Comparison of ENCODE assay signal across 8 cellular contexts in the genomic region with DNA sequence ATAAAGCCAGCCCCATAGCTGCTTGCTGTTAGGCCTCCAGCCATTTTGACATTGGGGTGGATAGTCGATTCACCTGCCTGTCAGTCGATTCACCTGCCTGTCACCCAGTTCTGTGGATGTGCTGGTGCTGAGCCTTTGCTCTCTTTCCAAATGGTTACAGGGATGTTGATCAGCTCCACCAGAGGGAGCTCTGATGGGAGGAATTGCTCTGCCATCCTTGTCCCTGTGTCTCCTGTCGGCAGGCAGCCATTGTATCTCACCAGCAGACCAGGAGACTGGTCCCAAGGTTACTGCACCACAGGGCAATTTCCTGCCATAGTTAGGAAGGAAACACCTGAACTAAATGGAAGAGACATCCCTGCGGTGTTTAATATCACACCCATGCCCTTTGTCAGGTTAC. TPM values are rescaled to one million over a fixed set of nuclear protein-coding genes. Genes with fewer than 3 reads are reported as not detected.
DNase-seq lines count a peak whose midpoint lies in the region; ATAC-seq and TF ChIP-seq lines count a peak whose summit lies in the region.

No MANE protein-coding gene starts in this region.

- peaks cover 3% of the 10 kb centered on the region; the same call in 1 of the 2 replicates for H3K9me3 ChIP-seq in AG04450 (ENCODE audit: control insufficient read depth, insufficient read depth, low read length)

- no peak overlapping the region for H3K4me3 ChIP-seq in AG04450 (ENCODE audit: low read depth, low read length)

- peaks cover 4% of the 10 kb centered on the region for H3K36me3 Mint-ChIP-seq in chondrocyte (ENCODE audit: low read depth)

- POLR2A ChIA-PET in AG04450 (lab: Yijun Ruan, JAX), result no interaction called here
- POLR2A ChIA-PET in GM10248 (lab: Yijun Ruan, JAX), result no interaction called here

- no peaks in the 10 kb centered on the region for H3K9me3 Mint-ChIP-seq in chondrocyte (ENCODE audit: low read depth)

- DNase-seq in AG04450 (ENCODE audit: low read depth, low spot score) (no peak), GM10248 (ENCODE audit: extremely low spot score) (no peak), NCI-H446 treated with DMSO at 0.1 percent for 48 hours (lab: John Stamatoyannopoulos, UW) (peak; percentile 18), chondrocyte (ENCODE audit: low spot score) (no peak), midbrain (lab: John Stamatoyannopoulos, UW) (peak; percentile 46), epidermal melanocyte (ENCODE audit: insufficient read length, low spot score) (no peak)
- no peak for DNase-seq in stimulated activated naive CD4-positive, alpha-beta T cell treated with Interleukin-2 at 50 U/mL for 16 hours (lab: John Stamatoyannopoulos, UW)

- H3K27ac Mint-ChIP-seq in chondrocyte (ENCODE audit: unreplicated experiment), result no peak overlapping the region

- peak; percentile 68 for TF ChIP-seq CTCF in AG04450 (IDR thresholded peaks at IDR 0.05; ENCODE audit: low read depth, low read length)
- TF ChIP-seq CTCF in GM10248 (IDR thresholded peaks at IDR 0.05; ENCODE audit: control extremely low read depth, extremely low read depth, low read depth, missing control alignments), result peak; percentile 52
- TF ChIP-seq CTCF in chondrocyte (IDR thresholded peaks at IDR 0.05), result peak; percentile 73

- H3K4me3 Mint-ChIP-seq in chondrocyte (ENCODE audit: unreplicated experiment), result no peak overlapping the region

- no peak overlapping the region for H3K27ac ChIP-seq in AG04450 (ENCODE audit: low read depth, low read length)

- no peak for ATAC-seq in HG03469 (IDR thresholded peaks at IDR 0.05; ENCODE audit: unreplicated experiment)

- peaks cover 19% of the 10 kb centered on the region for H3K27me3 ChIP-seq in AG04450 (ENCODE audit: control insufficient read depth, insufficient read depth, low read length)

- H3K27me3 Mint-ChIP-seq in chondrocyte (ENCODE audit: low read depth), result peaks cover 11% of the 10 kb centered on the region

- H3K4me1 Mint-ChIP-seq in chondrocyte (ENCODE audit: low read depth), result peaks cover 38% of the 10 kb centered on the region

- CTCF ChIA-PET in AG04450 (lab: Charles Lee) (interaction anchor here (0.7 to 10.5 kb wide), 18 partner anchors 8 to 224 kb away, joined by 3 to 123 read pairs (median 6); partner anchors contain the start of gene DTX4), GM10248 (lab: Yijun Ruan, JAX) (interaction anchor here (0.7 to 36.1 kb wide), 12 partner anchors 8 to 64 kb away, joined by 3 to 962 read pairs (median 6); partner anchors contain the start of gene DTX4)

RNA-seq across cellular contexts. Expression of gene MPEG1, which starts 6.1 kb away (rescaled TPM):
- polyA plus RNA-seq in AG04450 (2011; rRNA removed), result not detected in 2 replicates
- polyA minus RNA-seq in AG04450 (2011; rRNA and poly(A)+ RNA removed), result not detected in 2 replicates
- not detected in 3 replicates for total RNA-seq in chondrocyte

RNA-seq across cellular contexts. Expression of gene DTX4, which starts 34.7 kb away (rescaled TPM):
- polyA plus RNA-seq in AG04450 (2011; rRNA removed), result 1.4 and 2.2 TPM in 2 replicates
- polyA minus RNA-seq in AG04450 (2011; rRNA and poly(A)+ RNA removed), result 3.2 and 5.3 TPM in 2 replicates
- total RNA-seq in chondrocyte, result 3.1 to 4.4 TPM (median 3.4 TPM) in 3 replicates

Comparison
In these comparisons a context has a peak if more than half of its experiments do, and no peak if none do; other contexts are left out.
1. DNase-seq: peak in NCI-H446 treated with DMSO at 0.1 percent for 48 hours (single experiment) and midbrain (single experiment); none in AG04450 (single experiment), GM10248 (single experiment), chondrocyte (single experiment), epidermal melanocyte (single experiment) and stimulated activated naive CD4-positive, alpha-beta T cell treated with Interleukin-2 at 50 U/mL for 16 hours (single experiment).
2. Peak in every context shown above with its lines, with median percentiles within 50 percentile points of each other: CTCF ChIP-seq.